Comparison of ENCODE assay signal across 2 cellular contexts in the genomic region with DNA sequence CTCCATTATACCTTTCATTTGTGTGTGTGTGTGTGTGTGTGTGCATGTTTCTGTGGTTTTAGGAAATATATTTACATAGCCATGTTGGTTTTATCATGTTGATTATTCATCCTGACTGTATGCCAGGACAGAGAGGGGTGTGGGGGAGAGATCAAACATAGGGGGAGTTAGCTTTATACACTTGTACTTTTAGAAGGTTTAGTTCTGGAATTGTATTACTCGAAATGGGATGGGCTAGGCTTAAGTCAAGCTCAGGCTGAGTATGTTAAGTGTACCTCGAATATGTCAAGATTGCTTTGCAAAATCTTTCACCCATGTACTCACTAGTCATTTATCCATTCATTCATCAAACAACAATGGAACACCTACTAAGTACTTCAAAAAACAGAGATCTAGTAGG.
TF ChIP-seq lines count a peak whose summit lies in the region.

No MANE protein-coding gene starts in this region.

TF ChIP-seq in SK-N-SH treated with all-trans-retinoic acid at 6 μM for 48 hours, 23 proteins besides CTCF, POLR2A, EP300 and RAD21 (continued from another document):
- TF ChIP-seq, protein P1, sequence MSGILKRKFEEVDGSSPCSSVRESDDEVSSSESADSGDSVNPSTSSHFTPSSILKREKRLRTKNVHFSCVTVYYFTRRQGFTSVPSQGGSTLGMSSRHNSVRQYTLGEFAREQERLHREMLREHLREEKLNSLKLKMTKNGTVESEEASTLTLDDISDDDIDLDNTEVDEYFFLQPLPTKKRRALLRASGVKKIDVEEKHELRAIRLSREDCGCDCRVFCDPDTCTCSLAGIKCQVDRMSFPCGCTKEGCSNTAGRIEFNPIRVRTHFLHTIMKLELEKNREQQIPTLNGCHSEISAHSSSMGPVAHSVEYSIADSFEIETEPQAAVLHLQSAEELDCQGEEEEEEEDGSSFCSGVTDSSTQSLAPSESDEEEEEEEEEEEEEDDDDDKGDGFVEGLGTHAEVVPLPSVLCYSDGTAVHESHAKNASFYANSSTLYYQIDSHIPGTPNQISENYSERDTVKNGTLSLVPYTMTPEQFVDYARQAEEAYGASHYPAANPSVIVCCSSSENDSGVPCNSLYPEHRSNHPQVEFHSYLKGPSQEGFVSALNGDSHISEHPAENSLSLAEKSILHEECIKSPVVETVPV (CRISPR knock-in tag; IDR thresholded peaks at IDR 0.05): no peak
- TF ChIP-seq, protein P2, sequence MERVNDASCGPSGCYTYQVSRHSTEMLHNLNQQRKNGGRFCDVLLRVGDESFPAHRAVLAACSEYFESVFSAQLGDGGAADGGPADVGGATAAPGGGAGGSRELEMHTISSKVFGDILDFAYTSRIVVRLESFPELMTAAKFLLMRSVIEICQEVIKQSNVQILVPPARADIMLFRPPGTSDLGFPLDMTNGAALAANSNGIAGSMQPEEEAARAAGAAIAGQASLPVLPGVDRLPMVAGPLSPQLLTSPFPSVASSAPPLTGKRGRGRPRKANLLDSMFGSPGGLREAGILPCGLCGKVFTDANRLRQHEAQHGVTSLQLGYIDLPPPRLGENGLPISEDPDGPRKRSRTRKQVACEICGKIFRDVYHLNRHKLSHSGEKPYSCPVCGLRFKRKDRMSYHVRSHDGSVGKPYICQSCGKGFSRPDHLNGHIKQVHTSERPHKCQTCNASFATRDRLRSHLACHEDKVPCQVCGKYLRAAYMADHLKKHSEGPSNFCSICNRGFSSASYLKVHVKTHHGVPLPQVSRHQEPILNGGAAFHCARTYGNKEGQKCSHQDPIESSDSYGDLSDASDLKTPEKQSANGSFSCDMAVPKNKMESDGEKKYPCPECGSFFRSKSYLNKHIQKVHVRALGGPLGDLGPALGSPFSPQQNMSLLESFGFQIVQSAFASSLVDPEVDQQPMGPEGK (CRISPR knock-in tag; IDR thresholded peaks at IDR 0.05; ENCODE audit: borderline replicate concordance): no peak
- TF ChIP-seq ISL1 (CRISPR knock-in tag; IDR thresholded peaks at IDR 0.05): no peak
- no peak for TF ChIP-seq ZNF8 (CRISPR knock-in tag; IDR thresholded peaks at IDR 0.05)
- TF ChIP-seq, protein P3, sequence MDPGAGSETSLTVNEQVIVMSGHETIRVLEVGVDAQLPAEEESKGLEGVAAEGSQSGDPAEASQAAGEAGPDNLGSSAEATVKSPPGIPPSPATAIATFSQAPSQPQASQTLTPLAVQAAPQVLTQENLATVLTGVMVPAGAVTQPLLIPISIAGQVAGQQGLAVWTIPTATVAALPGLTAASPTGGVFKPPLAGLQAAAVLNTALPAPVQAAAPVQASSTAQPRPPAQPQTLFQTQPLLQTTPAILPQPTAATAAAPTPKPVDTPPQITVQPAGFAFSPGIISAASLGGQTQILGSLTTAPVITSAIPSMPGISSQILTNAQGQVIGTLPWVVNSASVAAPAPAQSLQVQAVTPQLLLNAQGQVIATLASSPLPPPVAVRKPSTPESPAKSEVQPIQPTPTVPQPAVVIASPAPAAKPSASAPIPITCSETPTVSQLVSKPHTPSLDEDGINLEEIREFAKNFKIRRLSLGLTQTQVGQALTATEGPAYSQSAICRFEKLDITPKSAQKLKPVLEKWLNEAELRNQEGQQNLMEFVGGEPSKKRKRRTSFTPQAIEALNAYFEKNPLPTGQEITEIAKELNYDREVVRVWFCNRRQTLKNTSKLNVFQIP (CRISPR knock-in tag; IDR thresholded peaks at IDR 0.05; ENCODE audit: borderline replicate concordance, low read depth): no peak

TF ChIP-seq in SK-N-SH, 30 proteins besides CTCF, POLR2A, EP300 and RAD21 (continued from another document):
- TF ChIP-seq NFIC (IDR thresholded peaks at IDR 0.05; ENCODE audit: borderline replicate concordance): no peak
- TF ChIP-seq RCOR1 (IDR thresholded peaks at IDR 0.05; ENCODE audit: low read length): no peak
- TF ChIP-seq, protein P4, sequence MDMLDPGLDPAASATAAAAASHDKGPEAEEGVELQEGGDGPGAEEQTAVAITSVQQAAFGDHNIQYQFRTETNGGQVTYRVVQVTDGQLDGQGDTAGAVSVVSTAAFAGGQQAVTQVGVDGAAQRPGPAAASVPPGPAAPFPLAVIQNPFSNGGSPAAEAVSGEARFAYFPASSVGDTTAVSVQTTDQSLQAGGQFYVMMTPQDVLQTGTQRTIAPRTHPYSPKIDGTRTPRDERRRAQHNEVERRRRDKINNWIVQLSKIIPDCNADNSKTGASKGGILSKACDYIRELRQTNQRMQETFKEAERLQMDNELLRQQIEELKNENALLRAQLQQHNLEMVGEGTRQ (IDR thresholded peaks at IDR 0.05; ENCODE audit: borderline replicate concordance, low read depth, low read length): no peak
- TF ChIP-seq TEAD4 (IDR thresholded peaks at IDR 0.05; ENCODE audit: borderline replicate concordance, insufficient read depth): no peak
- TF ChIP-seq CHD2 (IDR thresholded peaks at IDR 0.05; ENCODE audit: low read length, partially characterized antibody): no peak
- no peak for TF ChIP-seq SIN3A (IDR thresholded peaks at IDR 0.05; ENCODE audit: borderline replicate concordance, low read depth, low read length)
- TF ChIP-seq, protein P5, sequence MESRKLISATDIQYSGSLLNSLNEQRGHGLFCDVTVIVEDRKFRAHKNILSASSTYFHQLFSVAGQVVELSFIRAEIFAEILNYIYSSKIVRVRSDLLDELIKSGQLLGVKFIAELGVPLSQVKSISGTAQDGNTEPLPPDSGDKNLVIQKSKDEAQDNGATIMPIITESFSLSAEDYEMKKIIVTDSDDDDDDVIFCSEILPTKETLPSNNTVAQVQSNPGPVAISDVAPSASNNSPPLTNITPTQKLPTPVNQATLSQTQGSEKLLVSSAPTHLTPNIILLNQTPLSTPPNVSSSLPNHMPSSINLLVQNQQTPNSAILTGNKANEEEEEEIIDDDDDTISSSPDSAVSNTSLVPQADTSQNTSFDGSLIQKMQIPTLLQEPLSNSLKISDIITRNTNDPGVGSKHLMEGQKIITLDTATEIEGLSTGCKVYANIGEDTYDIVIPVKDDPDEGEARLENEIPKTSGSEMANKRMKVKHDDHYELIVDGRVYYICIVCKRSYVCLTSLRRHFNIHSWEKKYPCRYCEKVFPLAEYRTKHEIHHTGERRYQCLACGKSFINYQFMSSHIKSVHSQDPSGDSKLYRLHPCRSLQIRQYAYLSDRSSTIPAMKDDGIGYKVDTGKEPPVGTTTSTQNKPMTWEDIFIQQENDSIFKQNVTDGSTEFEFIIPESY (IDR thresholded peaks at IDR 0.05; ENCODE audit: borderline replicate concordance, low read depth): no peak
- TF ChIP-seq, protein P6, sequence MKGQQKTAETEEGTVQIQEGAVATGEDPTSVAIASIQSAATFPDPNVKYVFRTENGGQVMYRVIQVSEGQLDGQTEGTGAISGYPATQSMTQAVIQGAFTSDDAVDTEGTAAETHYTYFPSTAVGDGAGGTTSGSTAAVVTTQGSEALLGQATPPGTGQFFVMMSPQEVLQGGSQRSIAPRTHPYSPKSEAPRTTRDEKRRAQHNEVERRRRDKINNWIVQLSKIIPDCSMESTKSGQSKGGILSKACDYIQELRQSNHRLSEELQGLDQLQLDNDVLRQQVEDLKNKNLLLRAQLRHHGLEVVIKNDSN (IDR thresholded peaks at IDR 0.05; ENCODE audit: borderline replicate concordance, low read depth): no peak
- no peak for TF ChIP-seq TAF1 (IDR thresholded peaks at IDR 0.05; ENCODE audit: borderline replicate concordance, low read depth, low read length)
- TF ChIP-seq FOSL2 (IDR thresholded peaks at IDR 0.05; ENCODE audit: borderline replicate concordance, low read depth): no peak
- TF ChIP-seq, protein P7, sequence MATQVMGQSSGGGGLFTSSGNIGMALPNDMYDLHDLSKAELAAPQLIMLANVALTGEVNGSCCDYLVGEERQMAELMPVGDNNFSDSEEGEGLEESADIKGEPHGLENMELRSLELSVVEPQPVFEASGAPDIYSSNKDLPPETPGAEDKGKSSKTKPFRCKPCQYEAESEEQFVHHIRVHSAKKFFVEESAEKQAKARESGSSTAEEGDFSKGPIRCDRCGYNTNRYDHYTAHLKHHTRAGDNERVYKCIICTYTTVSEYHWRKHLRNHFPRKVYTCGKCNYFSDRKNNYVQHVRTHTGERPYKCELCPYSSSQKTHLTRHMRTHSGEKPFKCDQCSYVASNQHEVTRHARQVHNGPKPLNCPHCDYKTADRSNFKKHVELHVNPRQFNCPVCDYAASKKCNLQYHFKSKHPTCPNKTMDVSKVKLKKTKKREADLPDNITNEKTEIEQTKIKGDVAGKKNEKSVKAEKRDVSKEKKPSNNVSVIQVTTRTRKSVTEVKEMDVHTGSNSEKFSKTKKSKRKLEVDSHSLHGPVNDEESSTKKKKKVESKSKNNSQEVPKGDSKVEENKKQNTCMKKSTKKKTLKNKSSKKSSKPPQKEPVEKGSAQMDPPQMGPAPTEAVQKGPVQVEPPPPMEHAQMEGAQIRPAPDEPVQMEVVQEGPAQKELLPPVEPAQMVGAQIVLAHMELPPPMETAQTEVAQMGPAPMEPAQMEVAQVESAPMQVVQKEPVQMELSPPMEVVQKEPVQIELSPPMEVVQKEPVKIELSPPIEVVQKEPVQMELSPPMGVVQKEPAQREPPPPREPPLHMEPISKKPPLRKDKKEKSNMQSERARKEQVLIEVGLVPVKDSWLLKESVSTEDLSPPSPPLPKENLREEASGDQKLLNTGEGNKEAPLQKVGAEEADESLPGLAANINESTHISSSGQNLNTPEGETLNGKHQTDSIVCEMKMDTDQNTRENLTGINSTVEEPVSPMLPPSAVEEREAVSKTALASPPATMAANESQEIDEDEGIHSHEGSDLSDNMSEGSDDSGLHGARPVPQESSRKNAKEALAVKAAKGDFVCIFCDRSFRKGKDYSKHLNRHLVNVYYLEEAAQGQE (IDR thresholded peaks at IDR 0.05; ENCODE audit: low read depth, low read length): no peak
